5 cellular contexts compared by ENCODE assay signal in genomic region chr15:85796371-85796770, GRCh38.
TF ChIP-seq lines count a peak whose summit lies in the region.

No MANE protein-coding gene starts in this region.

TF ChIP-seq in A549, 52 proteins besides CTCF, POLR2A, EP300 and RAD21:
- peak; percentile 62 for TF ChIP-seq MAFK (IDR thresholded peaks at IDR 0.05; ENCODE audit: partially characterized antibody)
TF ChIP-seq in A549: peak in this region for 1; not testable (repeated sequence) for 51.

TF ChIP-seq in HEK293, 187 proteins besides CTCF, POLR2A, EP300 and RAD21:
- 0 out of 2 replicates have a peak, but pooled peaks have one; percentile 7 for TF ChIP-seq SP2 (tag by site-specific recombination; IDR thresholded peaks at IDR 0.05)

TF ChIP-seq in WTC11, 78 proteins besides CTCF, POLR2A, EP300 and RAD21:
- peak; percentile 59 for TF ChIP-seq NFYB (CRISPR knock-in tag; conservative IDR thresholded peaks at IDR 0.05; ENCODE audit: low read depth)
TF ChIP-seq in WTC11: peak in this region for 1; not testable (repeated sequence) for 77.

TF ChIP-seq in K562, 482 proteins besides CTCF, POLR2A, EP300 and RAD21:
- peak; percentile 72 for TF ChIP-seq NFYB (IDR thresholded peaks at IDR 0.05; ENCODE audit: extremely low read depth, insufficient read length)

TF ChIP-seq in HepG2, 621 proteins besides CTCF, POLR2A, EP300 and RAD21:
- TF ChIP-seq NFYC (CRISPR knock-in tag; IDR thresholded peaks at IDR 0.05): peak; percentile 30; the same call in 1 of the 2 replicates
- TF ChIP-seq NFYB (CRISPR knock-in tag; IDR thresholded peaks at IDR 0.05): peak; percentile 57
